1 cellular context compared by ENCODE assay signal in the genomic region with DNA sequence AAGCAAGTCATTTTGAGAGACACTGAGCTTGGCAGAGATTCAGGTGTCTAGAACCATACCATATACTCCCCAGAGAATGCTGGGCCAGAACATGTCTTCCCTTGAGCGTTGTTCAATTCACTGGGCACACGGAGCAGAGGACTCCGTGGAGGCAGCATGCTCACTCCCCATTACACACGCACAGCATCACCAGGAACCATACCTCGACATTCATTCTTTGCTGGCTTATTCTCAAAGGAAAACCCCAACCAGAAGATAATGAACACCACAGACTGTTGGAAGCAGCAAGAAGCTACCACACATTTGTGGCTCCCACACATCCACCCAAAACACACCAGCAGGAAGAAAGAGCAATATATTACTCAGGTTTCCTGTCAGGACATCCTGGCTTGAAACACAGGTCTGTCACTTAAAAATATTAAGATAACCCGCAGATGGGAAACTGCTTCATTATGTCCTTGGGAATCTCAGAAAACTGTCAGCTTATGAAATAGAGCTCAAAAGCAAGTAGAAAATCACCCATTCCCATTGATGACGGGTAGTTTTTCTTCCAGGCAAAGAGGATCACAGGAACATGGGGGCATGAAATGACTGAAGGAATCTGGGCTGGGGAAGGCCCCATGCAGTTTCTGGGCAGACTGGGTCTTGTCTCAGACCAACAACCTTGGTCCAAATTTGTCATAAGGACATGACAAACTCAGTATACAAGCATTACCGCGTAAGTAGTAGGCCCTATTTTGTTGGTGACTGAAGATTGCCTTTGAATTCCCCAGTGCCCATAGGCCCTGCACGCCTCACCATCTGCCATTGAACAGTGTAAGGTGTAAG.
TF ChIP-seq lines count a peak whose summit lies in the region.

No MANE protein-coding gene starts in this region.

TF ChIP-seq in GM12878, 131 proteins besides CTCF, POLR2A, EP300 and RAD21 (continued from another document and continues in another):
- TF ChIP-seq, protein P1, sequence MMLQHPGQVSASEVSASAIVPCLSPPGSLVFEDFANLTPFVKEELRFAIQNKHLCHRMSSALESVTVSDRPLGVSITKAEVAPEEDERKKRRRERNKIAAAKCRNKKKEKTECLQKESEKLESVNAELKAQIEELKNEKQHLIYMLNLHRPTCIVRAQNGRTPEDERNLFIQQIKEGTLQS (IDR thresholded peaks at IDR 0.05; ENCODE audit: borderline replicate concordance, extremely low read depth, low read depth, low read length) = no peak
- TF ChIP-seq SREBF2 (IDR thresholded peaks at IDR 0.05; ENCODE audit: low read length) (no peak), CHD1 (IDR thresholded peaks at IDR 0.05; ENCODE audit: low read depth, low read length) (no peak), NR2C1 (IDR thresholded peaks at IDR 0.05) (no peak), CREB1 (IDR thresholded peaks at IDR 0.05; ENCODE audit: low read depth) (peak; percentile 39; the same call in 1 of the 2 replicates), TCF7 (IDR thresholded peaks at IDR 0.05; ENCODE audit: borderline replicate concordance) (no peak), POLR2AphosphoS2 (IDR thresholded peaks at IDR 0.05; ENCODE audit: low read depth, low read length) (no peak), SMC3 (IDR thresholded peaks at IDR 0.05; ENCODE audit: borderline replicate concordance, low read length) (no peak), SRF (IDR thresholded peaks at IDR 0.05; ENCODE audit: low read depth in 2 of 2, low read length in 2 of 2) (no peak), IRF4 (IDR thresholded peaks at IDR 0.05; ENCODE audit: low read depth, low read length) (peak; percentile 54; the same call in 1 of the 2 replicates), BACH1 (IDR thresholded peaks at IDR 0.05; ENCODE audit: borderline replicate concordance) (peak; percentile 51; the same call in 1 of the 2 replicates), EED (IDR thresholded peaks at IDR 0.05; ENCODE audit: low read depth) (peak; percentile 68), TAF1 (IDR thresholded peaks at IDR 0.05; ENCODE audit: borderline replicate concordance, low read depth, low read length) (peak; percentile 48; the same call in 1 of the 2 replicates), ZNF24 (IDR thresholded peaks at IDR 0.05) (no peak), CEBPB (IDR thresholded peaks at IDR 0.05; ENCODE audit: borderline replicate concordance in 1 of 2, low read depth in 2 of 2, low read length in 2 of 2) (no peak), ZNF622 (IDR thresholded peaks at IDR 0.05) (no peak), KDM1A (IDR thresholded peaks at IDR 0.05; ENCODE audit: borderline replicate concordance) (no peak), NR2F1 (conservative IDR thresholded peaks at IDR 0.05) (no peak), CHD4 (IDR thresholded peaks at IDR 0.05) (no peak), POU2F2 (IDR thresholded peaks at IDR 0.05; ENCODE audit: borderline replicate concordance, low read depth, low read length) (no peak; the same call in 2 of the 3 replicates), EGR1 (IDR thresholded peaks at IDR 0.05; ENCODE audit: borderline replicate concordance in 1 of 2, low read depth in 2 of 2, low read length in 2 of 2) (no peak), TCF3 (IDR thresholded peaks at IDR 0.05; ENCODE audit: borderline replicate concordance, insufficient read depth, low read depth, low read length) (peak; percentile 22; the same call in 1 of the 2 replicates), IKZF2 (IDR thresholded peaks at IDR 0.05) (peak; percentile 82 to 87), DPF2 (IDR thresholded peaks at IDR 0.05) (peak; percentile 16; the same call in 1 of the 2 replicates)
- TF ChIP-seq, protein P2, sequence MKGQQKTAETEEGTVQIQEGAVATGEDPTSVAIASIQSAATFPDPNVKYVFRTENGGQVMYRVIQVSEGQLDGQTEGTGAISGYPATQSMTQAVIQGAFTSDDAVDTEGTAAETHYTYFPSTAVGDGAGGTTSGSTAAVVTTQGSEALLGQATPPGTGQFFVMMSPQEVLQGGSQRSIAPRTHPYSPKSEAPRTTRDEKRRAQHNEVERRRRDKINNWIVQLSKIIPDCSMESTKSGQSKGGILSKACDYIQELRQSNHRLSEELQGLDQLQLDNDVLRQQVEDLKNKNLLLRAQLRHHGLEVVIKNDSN (IDR thresholded peaks at IDR 0.05; ENCODE audit: borderline replicate concordance, extremely low read length, insufficient read depth, low read depth, low read length) = no peak
- TF ChIP-seq, protein P3, sequence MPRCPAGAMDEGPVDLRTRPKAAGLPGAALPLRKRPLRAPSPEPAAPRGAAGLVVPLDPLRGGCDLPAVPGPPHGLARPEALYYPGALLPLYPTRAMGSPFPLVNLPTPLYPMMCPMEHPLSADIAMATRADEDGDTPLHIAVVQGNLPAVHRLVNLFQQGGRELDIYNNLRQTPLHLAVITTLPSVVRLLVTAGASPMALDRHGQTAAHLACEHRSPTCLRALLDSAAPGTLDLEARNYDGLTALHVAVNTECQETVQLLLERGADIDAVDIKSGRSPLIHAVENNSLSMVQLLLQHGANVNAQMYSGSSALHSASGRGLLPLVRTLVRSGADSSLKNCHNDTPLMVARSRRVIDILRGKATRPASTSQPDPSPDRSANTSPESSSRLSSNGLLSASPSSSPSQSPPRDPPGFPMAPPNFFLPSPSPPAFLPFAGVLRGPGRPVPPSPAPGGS (IDR thresholded peaks at IDR 0.05; ENCODE audit: borderline replicate concordance, insufficient read depth, low read depth, low read length, poor library complexity, severe bottlenecking) = no peak
- TF ChIP-seq, protein P4, sequence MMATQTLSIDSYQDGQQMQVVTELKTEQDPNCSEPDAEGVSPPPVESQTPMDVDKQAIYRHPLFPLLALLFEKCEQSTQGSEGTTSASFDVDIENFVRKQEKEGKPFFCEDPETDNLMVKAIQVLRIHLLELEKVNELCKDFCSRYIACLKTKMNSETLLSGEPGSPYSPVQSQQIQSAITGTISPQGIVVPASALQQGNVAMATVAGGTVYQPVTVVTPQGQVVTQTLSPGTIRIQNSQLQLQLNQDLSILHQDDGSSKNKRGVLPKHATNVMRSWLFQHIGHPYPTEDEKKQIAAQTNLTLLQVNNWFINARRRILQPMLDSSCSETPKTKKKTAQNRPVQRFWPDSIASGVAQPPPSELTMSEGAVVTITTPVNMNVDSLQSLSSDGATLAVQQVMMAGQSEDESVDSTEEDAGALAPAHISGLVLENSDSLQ (IDR thresholded peaks at IDR 0.05) = peak; percentile 10; the same call in 1 of the 2 replicates
- TF ChIP-seq, protein P5, sequence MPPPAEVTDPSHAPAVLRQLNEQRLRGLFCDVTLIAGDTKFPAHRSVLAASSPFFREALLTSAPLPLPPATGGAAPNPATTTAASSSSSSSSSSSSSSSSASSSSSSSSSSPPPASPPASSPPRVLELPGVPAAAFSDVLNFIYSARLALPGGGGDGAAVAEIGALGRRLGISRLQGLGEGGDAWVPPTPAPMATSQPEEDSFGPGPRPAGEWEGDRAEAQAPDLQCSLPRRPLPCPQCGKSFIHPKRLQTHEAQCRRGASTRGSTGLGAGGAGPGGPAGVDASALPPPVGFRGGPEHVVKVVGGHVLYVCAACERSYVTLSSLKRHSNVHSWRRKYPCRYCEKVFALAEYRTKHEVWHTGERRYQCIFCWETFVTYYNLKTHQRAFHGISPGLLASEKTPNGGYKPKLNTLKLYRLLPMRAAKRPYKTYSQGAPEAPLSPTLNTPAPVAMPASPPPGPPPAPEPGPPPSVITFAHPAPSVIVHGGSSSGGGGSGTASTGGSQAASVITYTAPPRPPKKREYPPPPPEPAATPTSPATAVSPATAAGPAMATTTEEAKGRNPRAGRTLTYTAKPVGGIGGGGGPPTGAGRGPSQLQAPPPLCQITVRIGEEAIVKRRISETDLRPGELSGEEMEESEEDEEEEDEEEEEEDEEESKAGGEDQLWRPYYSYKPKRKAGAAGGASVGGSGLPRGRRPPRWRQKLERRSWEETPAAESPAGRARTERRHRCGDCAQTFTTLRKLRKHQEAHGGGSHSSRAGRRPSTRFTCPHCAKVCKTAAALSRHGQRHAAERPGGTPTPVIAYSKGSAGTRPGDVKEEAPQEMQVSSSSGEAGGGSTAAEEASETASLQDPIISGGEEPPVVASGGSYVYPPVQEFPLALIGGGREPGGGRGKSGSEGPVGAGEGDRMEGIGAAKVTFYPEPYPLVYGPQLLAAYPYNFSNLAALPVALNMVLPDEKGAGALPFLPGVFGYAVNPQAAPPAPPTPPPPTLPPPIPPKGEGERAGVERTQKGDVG (CRISPR knock-in tag; IDR thresholded peaks at IDR 0.05) = no peak
- TF ChIP-seq, protein P6, sequence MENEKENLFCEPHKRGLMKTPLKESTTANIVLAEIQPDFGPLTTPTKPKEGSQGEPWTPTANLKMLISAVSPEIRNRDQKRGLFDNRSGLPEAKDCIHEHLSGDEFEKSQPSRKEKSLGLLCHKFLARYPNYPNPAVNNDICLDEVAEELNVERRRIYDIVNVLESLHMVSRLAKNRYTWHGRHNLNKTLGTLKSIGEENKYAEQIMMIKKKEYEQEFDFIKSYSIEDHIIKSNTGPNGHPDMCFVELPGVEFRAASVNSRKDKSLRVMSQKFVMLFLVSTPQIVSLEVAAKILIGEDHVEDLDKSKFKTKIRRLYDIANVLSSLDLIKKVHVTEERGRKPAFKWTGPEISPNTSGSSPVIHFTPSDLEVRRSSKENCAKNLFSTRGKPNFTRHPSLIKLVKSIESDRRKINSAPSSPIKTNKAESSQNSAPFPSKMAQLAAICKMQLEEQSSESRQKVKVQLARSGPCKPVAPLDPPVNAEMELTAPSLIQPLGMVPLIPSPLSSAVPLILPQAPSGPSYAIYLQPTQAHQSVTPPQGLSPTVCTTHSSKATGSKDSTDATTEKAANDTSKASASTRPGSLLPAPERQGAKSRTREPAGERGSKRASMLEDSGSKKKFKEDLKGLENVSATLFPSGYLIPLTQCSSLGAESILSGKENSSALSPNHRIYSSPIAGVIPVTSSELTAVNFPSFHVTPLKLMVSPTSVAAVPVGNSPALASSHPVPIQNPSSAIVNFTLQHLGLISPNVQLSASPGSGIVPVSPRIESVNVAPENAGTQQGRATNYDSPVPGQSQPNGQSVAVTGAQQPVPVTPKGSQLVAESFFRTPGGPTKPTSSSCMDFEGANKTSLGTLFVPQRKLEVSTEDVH (IDR thresholded peaks at IDR 0.05; ENCODE audit: low read depth, partially characterized antibody) = no peak
- TF ChIP-seq, protein P7, sequence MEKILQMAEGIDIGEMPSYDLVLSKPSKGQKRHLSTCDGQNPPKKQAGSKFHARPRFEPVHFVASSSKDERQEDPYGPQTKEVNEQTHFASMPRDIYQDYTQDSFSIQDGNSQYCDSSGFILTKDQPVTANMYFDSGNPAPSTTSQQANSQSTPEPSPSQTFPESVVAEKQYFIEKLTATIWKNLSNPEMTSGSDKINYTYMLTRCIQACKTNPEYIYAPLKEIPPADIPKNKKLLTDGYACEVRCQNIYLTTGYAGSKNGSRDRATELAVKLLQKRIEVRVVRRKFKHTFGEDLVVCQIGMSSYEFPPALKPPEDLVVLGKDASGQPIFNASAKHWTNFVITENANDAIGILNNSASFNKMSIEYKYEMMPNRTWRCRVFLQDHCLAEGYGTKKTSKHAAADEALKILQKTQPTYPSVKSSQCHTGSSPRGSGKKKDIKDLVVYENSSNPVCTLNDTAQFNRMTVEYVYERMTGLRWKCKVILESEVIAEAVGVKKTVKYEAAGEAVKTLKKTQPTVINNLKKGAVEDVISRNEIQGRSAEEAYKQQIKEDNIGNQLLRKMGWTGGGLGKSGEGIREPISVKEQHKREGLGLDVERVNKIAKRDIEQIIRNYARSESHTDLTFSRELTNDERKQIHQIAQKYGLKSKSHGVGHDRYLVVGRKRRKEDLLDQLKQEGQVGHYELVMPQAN (conservative IDR thresholded peaks at IDR 0.05) = no peak
- TF ChIP-seq, protein P8, sequence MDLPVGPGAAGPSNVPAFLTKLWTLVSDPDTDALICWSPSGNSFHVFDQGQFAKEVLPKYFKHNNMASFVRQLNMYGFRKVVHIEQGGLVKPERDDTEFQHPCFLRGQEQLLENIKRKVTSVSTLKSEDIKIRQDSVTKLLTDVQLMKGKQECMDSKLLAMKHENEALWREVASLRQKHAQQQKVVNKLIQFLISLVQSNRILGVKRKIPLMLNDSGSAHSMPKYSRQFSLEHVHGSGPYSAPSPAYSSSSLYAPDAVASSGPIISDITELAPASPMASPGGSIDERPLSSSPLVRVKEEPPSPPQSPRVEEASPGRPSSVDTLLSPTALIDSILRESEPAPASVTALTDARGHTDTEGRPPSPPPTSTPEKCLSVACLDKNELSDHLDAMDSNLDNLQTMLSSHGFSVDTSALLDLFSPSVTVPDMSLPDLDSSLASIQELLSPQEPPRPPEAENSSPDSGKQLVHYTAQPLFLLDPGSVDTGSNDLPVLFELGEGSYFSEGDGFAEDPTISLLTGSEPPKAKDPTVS (IDR thresholded peaks at IDR 0.05; ENCODE audit: low read depth, low read length) = no peak
- TF ChIP-seq, protein P9, sequence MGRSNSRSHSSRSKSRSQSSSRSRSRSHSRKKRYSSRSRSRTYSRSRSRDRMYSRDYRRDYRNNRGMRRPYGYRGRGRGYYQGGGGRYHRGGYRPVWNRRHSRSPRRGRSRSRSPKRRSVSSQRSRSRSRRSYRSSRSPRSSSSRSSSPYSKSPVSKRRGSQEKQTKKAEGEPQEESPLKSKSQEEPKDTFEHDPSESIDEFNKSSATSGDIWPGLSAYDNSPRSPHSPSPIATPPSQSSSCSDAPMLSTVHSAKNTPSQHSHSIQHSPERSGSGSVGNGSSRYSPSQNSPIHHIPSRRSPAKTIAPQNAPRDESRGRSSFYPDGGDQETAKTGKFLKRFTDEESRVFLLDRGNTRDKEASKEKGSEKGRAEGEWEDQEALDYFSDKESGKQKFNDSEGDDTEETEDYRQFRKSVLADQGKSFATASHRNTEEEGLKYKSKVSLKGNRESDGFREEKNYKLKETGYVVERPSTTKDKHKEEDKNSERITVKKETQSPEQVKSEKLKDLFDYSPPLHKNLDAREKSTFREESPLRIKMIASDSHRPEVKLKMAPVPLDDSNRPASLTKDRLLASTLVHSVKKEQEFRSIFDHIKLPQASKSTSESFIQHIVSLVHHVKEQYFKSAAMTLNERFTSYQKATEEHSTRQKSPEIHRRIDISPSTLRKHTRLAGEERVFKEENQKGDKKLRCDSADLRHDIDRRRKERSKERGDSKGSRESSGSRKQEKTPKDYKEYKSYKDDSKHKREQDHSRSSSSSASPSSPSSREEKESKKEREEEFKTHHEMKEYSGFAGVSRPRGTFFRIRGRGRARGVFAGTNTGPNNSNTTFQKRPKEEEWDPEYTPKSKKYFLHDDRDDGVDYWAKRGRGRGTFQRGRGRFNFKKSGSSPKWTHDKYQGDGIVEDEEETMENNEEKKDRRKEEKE (IDR thresholded peaks at IDR 0.05) = no peak
- TF ChIP-seq, protein P10, sequence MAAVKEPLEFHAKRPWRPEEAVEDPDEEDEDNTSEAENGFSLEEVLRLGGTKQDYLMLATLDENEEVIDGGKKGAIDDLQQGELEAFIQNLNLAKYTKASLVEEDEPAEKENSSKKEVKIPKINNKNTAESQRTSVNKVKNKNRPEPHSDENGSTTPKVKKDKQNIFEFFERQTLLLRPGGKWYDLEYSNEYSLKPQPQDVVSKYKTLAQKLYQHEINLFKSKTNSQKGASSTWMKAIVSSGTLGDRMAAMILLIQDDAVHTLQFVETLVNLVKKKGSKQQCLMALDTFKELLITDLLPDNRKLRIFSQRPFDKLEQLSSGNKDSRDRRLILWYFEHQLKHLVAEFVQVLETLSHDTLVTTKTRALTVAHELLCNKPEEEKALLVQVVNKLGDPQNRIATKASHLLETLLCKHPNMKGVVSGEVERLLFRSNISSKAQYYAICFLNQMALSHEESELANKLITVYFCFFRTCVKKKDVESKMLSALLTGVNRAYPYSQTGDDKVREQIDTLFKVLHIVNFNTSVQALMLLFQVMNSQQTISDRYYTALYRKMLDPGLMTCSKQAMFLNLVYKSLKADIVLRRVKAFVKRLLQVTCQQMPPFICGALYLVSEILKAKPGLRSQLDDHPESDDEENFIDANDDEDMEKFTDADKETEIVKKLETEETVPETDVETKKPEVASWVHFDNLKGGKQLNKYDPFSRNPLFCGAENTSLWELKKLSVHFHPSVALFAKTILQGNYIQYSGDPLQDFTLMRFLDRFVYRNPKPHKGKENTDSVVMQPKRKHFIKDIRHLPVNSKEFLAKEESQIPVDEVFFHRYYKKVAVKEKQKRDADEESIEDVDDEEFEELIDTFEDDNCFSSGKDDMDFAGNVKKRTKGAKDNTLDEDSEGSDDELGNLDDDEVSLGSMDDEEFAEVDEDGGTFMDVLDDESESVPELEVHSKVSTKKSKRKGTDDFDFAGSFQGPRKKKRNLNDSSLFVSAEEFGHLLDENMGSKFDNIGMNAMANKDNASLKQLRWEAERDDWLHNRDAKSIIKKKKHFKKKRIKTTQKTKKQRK (IDR thresholded peaks at IDR 0.05; ENCODE audit: low read depth, low read length) = no peak
